In the genomic region with DNA sequence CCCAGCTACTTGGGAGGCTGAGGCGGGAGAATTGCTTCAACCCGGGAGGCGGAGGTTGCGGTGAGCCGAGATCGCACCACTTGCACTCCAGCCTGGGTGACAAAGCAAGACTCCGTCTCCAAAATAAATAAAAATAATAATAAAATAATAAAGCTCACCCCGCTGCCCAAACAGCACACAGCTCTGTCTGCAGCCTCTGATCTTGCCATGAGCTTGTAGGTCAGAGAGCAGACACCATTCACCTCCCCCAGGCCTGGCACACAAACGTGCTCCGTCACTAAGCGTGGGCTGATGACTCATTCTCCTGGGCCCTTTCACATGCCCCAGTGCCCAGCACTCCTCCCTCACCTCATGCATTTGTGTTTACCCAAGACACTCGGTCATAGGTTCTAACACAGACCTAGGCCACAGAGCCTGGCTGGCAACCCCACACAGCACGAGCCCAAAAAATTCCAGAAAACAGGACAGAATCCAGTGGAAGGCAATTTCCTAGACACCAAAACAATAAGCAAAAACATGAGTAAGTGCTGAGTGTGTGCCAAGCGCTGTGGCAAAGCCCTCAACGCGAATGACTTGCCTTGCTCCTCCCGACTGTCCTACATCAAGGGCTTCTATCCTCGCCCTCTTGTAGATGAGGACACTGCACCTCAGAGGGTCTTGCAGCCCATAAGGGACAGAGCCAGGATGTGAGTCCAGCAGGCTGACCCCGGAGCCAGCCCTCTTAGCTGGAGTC, we compare ENCODE assay signal across 1 cellular context.
A peak's percentile ranks its signal among the peaks of the same experiment; 100 is the strongest.
TF ChIP-seq lines count a peak whose summit lies in the region.

No MANE protein-coding gene starts in this region.

TF ChIP-seq in HepG2, 621 proteins besides CTCF, POLR2A, EP300 and RAD21 (continued from another document and continues in another):
- TF ChIP-seq ZNF451 (CRISPR knock-in tag; IDR thresholded peaks at IDR 0.05) (peak; percentile 60; the same call in 1 of the 2 replicates), HIVEP1 (CRISPR knock-in tag; IDR thresholded peaks at IDR 0.05) (0 out of 2 replicates have a peak, but pooled peaks have one; percentile 29), SSRP1 (CRISPR knock-in tag; IDR thresholded peaks at IDR 0.05) (no peak), ZNF282 (IDR thresholded peaks at IDR 0.05; ENCODE audit: partially characterized antibody) (no peak), KDM2A (CRISPR knock-in tag; IDR thresholded peaks at IDR 0.05; ENCODE audit: borderline replicate concordance, low read depth) (peak; percentile 85), ZNF772 (CRISPR knock-in tag; IDR thresholded peaks at IDR 0.05) (no peak), ISL2 (CRISPR knock-in tag; IDR thresholded peaks at IDR 0.05) (peak; percentile 44; the same call in 1 of the 2 replicates), RORA (CRISPR knock-in tag; IDR thresholded peaks at IDR 0.05) (no peak), HES4 (CRISPR knock-in tag; IDR thresholded peaks at IDR 0.05; ENCODE audit: borderline replicate concordance) (0 out of 2 replicates have a peak, but pooled peaks have one; percentile 38), ZNF574 (CRISPR knock-in tag; IDR thresholded peaks at IDR 0.05) (peak; percentile 58; the same call in 1 of the 2 replicates), PBX3 (CRISPR knock-in tag; IDR thresholded peaks at IDR 0.05; ENCODE audit: borderline replicate concordance) (no peak), EZH2 (conservative IDR thresholded peaks at IDR 0.05; ENCODE audit: low read depth, low read length) (no peak), ZSCAN21 (CRISPR knock-in tag; IDR thresholded peaks at IDR 0.05; ENCODE audit: borderline replicate concordance) (peak; percentile 83), TSC22D2 (CRISPR knock-in tag; IDR thresholded peaks at IDR 0.05; ENCODE audit: borderline replicate concordance) (peak; percentile 80; the same call in 1 of the 2 replicates), JUND (CRISPR knock-in tag; IDR thresholded peaks at IDR 0.05) (peak; percentile 99), ZSCAN25 (CRISPR knock-in tag; IDR thresholded peaks at IDR 0.05) (no peak), ZNF788 (CRISPR knock-in tag; IDR thresholded peaks at IDR 0.05; ENCODE audit: borderline replicate concordance) (peak; percentile 72; the same call in 1 of the 2 replicates), ZBTB38 (CRISPR knock-in tag; IDR thresholded peaks at IDR 0.05) (peak; percentile 98), ZHX1 (CRISPR knock-in tag; IDR thresholded peaks at IDR 0.05; ENCODE audit: low read depth) (no peak), STAG1 (CRISPR knock-in tag; IDR thresholded peaks at IDR 0.05) (peak; percentile 8; the same call in 1 of the 2 replicates), ZNF543 (CRISPR knock-in tag; IDR thresholded peaks at IDR 0.05) (no peak), MED13 (CRISPR knock-in tag; IDR thresholded peaks at IDR 0.05) (no peak), ZNF570 (CRISPR knock-in tag; IDR thresholded peaks at IDR 0.05; ENCODE audit: borderline replicate concordance) (no peak), ZNF180 (CRISPR knock-in tag; IDR thresholded peaks at IDR 0.05; ENCODE audit: borderline replicate concordance, low read depth) (no peak), NFKB2 (CRISPR knock-in tag; IDR thresholded peaks at IDR 0.05; ENCODE audit: borderline replicate concordance) (no peak), TBX3 (IDR thresholded peaks at IDR 0.05; ENCODE audit: borderline replicate concordance) (peak; percentile 77; the same call in 1 of the 2 replicates), ZNF138 (CRISPR knock-in tag; IDR thresholded peaks at IDR 0.05; ENCODE audit: low read depth) (no peak), BORCS8-MEF2B (CRISPR knock-in tag; IDR thresholded peaks at IDR 0.05) (0 out of 2 replicates have a peak, but pooled peaks have one; percentile 25), HNF4A (CRISPR knock-in tag; IDR thresholded peaks at IDR 0.05) (peak; percentile 33; the same call in 1 of the 2 replicates), ZNF737 (CRISPR knock-in tag; IDR thresholded peaks at IDR 0.05; ENCODE audit: borderline replicate concordance) (no peak), ZNF546 (CRISPR knock-in tag; conservative IDR thresholded peaks at IDR 0.05) (no peak), HMG20A (CRISPR knock-in tag; IDR thresholded peaks at IDR 0.05; ENCODE audit: borderline replicate concordance) (peak; percentile 93), POLR2G (IDR thresholded peaks at IDR 0.05; ENCODE audit: low read depth, low read length) (peak; percentile 30; the same call in 1 of the 2 replicates), IRF9 (CRISPR knock-in tag; IDR thresholded peaks at IDR 0.05; ENCODE audit: borderline replicate concordance) (peak; percentile 73), ERF (CRISPR knock-in tag; IDR thresholded peaks at IDR 0.05) (peak; percentile 97), TP53 (CRISPR knock-in tag; conservative IDR thresholded peaks at IDR 0.05) (no peak), ARNT (IDR thresholded peaks at IDR 0.05) (no peak), TARDBP (CRISPR knock-in tag; IDR thresholded peaks at IDR 0.05) (peak; percentile 63; the same call in 1 of the 2 replicates), FOXJ3 (CRISPR knock-in tag; IDR thresholded peaks at IDR 0.05; ENCODE audit: borderline replicate concordance) (no peak), ZNF230 (CRISPR knock-in tag; IDR thresholded peaks at IDR 0.05) (no peak), FOXC1 (CRISPR knock-in tag; IDR thresholded peaks at IDR 0.05; ENCODE audit: borderline replicate concordance) (no peak), TBP (CRISPR knock-in tag; IDR thresholded peaks at IDR 0.05) (no peak), ATRX (CRISPR knock-in tag; IDR thresholded peaks at IDR 0.05; ENCODE audit: borderline replicate concordance) (no peak), ZEB1 (IDR thresholded peaks at IDR 0.05; ENCODE audit: insufficient replicate concordance, low read depth) (no peak), SETDB1 (CRISPR knock-in tag; IDR thresholded peaks at IDR 0.05; ENCODE audit: borderline replicate concordance) (no peak), GMEB2 (CRISPR knock-in tag; IDR thresholded peaks at IDR 0.05; ENCODE audit: low read depth) (peak; percentile 70), ZNF792 (CRISPR knock-in tag; IDR thresholded peaks at IDR 0.05) (peak; percentile 92; the same call in 1 of the 2 replicates), HNF1A (IDR thresholded peaks at IDR 0.05; ENCODE audit: low read depth) (no peak), HNF1A (CRISPR knock-in tag; IDR thresholded peaks at IDR 0.05; ENCODE audit: borderline replicate concordance) (no peak), NFE2L2 (IDR thresholded peaks at IDR 0.05; ENCODE audit: low read length) (peak; percentile 66; the same call in 1 of the 2 replicates)
- TF ChIP-seq, protein P1, sequence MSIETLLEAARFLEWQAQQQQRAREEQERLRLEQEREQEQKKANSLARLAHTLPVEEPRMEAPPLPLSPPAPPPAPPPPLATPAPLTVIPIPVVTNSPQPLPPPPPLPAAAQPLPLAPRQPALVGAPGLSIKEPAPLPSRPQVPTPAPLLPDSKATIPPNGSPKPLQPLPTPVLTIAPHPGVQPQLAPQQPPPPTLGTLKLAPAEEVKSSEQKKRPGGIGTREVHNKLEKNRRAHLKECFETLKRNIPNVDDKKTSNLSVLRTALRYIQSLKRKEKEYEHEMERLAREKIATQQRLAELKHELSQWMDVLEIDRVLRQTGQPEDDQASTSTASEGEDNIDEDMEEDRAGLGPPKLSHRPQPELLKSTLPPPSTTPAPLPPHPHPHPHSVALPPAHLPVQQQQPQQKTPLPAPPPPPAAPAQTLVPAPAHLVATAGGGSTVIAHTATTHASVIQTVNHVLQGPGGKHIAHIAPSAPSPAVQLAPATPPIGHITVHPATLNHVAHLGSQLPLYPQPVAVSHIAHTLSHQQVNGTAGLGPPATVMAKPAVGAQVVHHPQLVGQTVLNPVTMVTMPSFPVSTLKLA (IDR thresholded peaks at IDR 0.05) = peak; percentile 55
